ENCODE assay signal across 9 cellular contexts in genomic region chr10:58513189-58514101, GRCh38. TPM values are rescaled to one million over a fixed set of nuclear protein-coding genes. Genes with fewer than 3 reads are reported as not detected.
DNase-seq lines count a peak whose midpoint lies in the region; ATAC-seq, FAIRE-seq and TF ChIP-seq lines count a peak whose summit lies in the region.
"Had no signal": no experiment of that assay in that cellular context is flagged by ENCODE, and none has a peak within 500 bp of the region (broad histone marks: within the 10 kb centered on the region; RNA-seq: fewer than 3 reads in every experiment).

No MANE protein-coding gene starts in this region.

- intact Hi-C loops in left cardiac atrium (cut with DNase I): no loop called here
- intact Hi-C loops in pancreas (cut with DNase I): no loop called here

- peaks cover 33% of the 10 kb centered on the region for H3K27me3 Mint-ChIP-seq in activated naive CD8-positive, alpha-beta T cell treated with anti-CD3 and anti-CD28 coated beads, Interleukin-2, amount 50 U/mL, for 24 hours

- H3K4me1 Mint-ChIP-seq in activated naive CD8-positive, alpha-beta T cell treated with anti-CD3 and anti-CD28 coated beads, Interleukin-2, amount 50 U/mL, for 24 hours: peaks cover 10% of the 10 kb centered on the region

- no peak for FAIRE-seq in pancreas (lab: Jason Lieb, UNC)

- 0 out of 2 replicates have a peak overlapping the region, but pooled peaks have one; percentile 54 for H2AFZ ChIP-seq in Loucy (ENCODE audit: low read length)

- 1 to 2% methylated on average over 43 to 53 of the region's 53 CpGs for WGBS in pancreas, 2 donors

- no peaks in the 10 kb centered on the region for H3K79me2 ChIP-seq in Loucy (ENCODE audit: insufficient read depth, low read length)

- H3K9me2 ChIP-seq in Loucy (replicated peaks; ENCODE audit: low read depth, low read length): no peaks in the 10 kb centered on the region

- DNase-seq in NCI-H2081 (lab: John Stamatoyannopoulos, UW) (peak; percentile 11 to 33), NCI-H2081 treated with DMSO at 0.1 percent for 48 hours (lab: John Stamatoyannopoulos, UW) (no peak), left cardiac atrium (peak; percentile 65), pancreas (peak; percentile 13 to 72 (median 44)), DMS153 treated with DMSO at 0.1 percent for 48 hours (lab: John Stamatoyannopoulos, UW; ENCODE audit: unreplicated experiment) (no peak), activated gamma-delta T cell (lab: John Stamatoyannopoulos, UW) (no peak)
- DNase-seq in activated naive CD8-positive, alpha-beta T cell treated with anti-CD3 and anti-CD28 coated beads, Interleukin-2, amount 50 U/mL, for 24 hours: no peak
- DNase-seq: CD4-positive, CD25-positive, alpha-beta regulatory T cell had no signal

- H3K36me3 ChIP-seq in Loucy (ENCODE audit: insufficient read depth, low read length): no peaks in the 10 kb centered on the region
- no peaks in the 10 kb centered on the region for H3K36me3 ChIP-seq in pancreas

- no peaks in the 10 kb centered on the region for H3K9me3 Mint-ChIP-seq in activated naive CD8-positive, alpha-beta T cell treated with anti-CD3 and anti-CD28 coated beads, Interleukin-2, amount 50 U/mL, for 24 hours

- no peak overlapping the region for H3K27ac Mint-ChIP-seq in activated naive CD8-positive, alpha-beta T cell treated with anti-CD3 and anti-CD28 coated beads, Interleukin-2, amount 50 U/mL, for 24 hours

- H3K27ac ChIP-seq in pancreas: peak overlapping the region; percentile 58 to 83 (median 80)

- H3K36me3 Mint-ChIP-seq in activated naive CD8-positive, alpha-beta T cell treated with anti-CD3 and anti-CD28 coated beads, Interleukin-2, amount 50 U/mL, for 24 hours (ENCODE audit: low read depth): no peaks in the 10 kb centered on the region
- H3K36me3 Mint-ChIP-seq: CD4-positive, CD25-positive, alpha-beta regulatory T cell had no signal

- H3K4me2 ChIP-seq in Loucy (ENCODE audit: low read depth, low read length, poor library complexity, severe bottlenecking): no peak overlapping the region

- no peaks in the 10 kb centered on the region for H3K27me3 ChIP-seq in Loucy (ENCODE audit: insufficient read depth, low read length, poor library complexity, severe bottlenecking)
- peaks cover 0 to 10% (median 0%) of the 10 kb centered on the region in 4 donors for H3K27me3 ChIP-seq in pancreas

- no peak for TF ChIP-seq CTCF in Loucy (conservative IDR thresholded peaks at IDR 0.05; ENCODE audit: low read length)
- no peak for TF ChIP-seq CTCF in pancreas (IDR thresholded peaks at IDR 0.05)

- peak overlapping the region; percentile 63 for H3K4me3 Mint-ChIP-seq in activated naive CD8-positive, alpha-beta T cell treated with anti-CD3 and anti-CD28 coated beads, Interleukin-2, amount 50 U/mL, for 24 hours

- H3K9me3 ChIP-seq in Loucy (ENCODE audit: insufficient read depth, low read depth, low read length): no peaks in the 10 kb centered on the region
- H3K9me3 ChIP-seq in pancreas: no peaks in the 10 kb centered on the region

- no peaks in the 10 kb centered on the region for H4K20me1 ChIP-seq in Loucy (ENCODE audit: insufficient read depth, low read length, poor library complexity, severe bottlenecking)

- H3K4me3 ChIP-seq in Loucy (ENCODE audit: low read length, poor library complexity, severe bottlenecking) (no peak overlapping the region), pancreas (peak overlapping the region; percentile 40 to 64 (median 52))

- no peaks in the 10 kb centered on the region for H3F3A ChIP-seq in Loucy (ENCODE audit: low read depth)

- no peaks in the 10 kb centered on the region for H3K4me1 ChIP-seq in Loucy (ENCODE audit: insufficient read depth, low read length, poor library complexity, severe bottlenecking)
- no peaks in the 10 kb centered on the region for H3K4me1 ChIP-seq in pancreas

- peak; percentile 51 for ATAC-seq in activated naive CD8-positive, alpha-beta T cell treated with anti-CD3 and anti-CD28 coated beads, Interleukin-2, amount 50 U/mL, for 24 hours
- ATAC-seq in left cardiac atrium: peak; percentile 64 to 79
- ATAC-seq in pancreas: peak; percentile 23 to 61 (median 50)

- no peak overlapping the region for H3K9ac ChIP-seq in Loucy (ENCODE audit: low read depth, low read length, poor library complexity, severe bottlenecking)

RNA-seq across cellular contexts. Expression of gene BICC1, which starts 0.8 kb away (rescaled TPM):
- total RNA-seq in left cardiac atrium (10 to 100 TPM; 13.0 to 14.2 TPM), pancreas (10 to 100 TPM; 19.0 to 37.4 (median 24.3) TPM)
- 10 to 100 TPM; 19.4 to 21.9 TPM for polyA plus RNA-seq in pancreas
- polyA plus RNA-seq: CD4-positive, CD25-positive, alpha-beta regulatory T cell had no signal

Comparison
In these comparisons a context has a peak if more than half of its experiments do, and no peak if none do; other contexts are left out.
1. DNase-seq: peak in NCI-H2081 (2 of 2), left cardiac atrium (single experiment) and pancreas (6 of 6); none in NCI-H2081 treated with DMSO at 0.1 percent for 48 hours (single experiment), activated naive CD8-positive, alpha-beta T cell treated with anti-CD3 and anti-CD28 coated beads, Interleukin-2, amount 50 U/mL, for 24 hours (single experiment), DMS153 treated with DMSO at 0.1 percent for 48 hours (single experiment) and activated gamma-delta T cell (single experiment).
2. Peak in every context shown above with its lines, with median percentiles within 50 percentile points of each other: ATAC-seq.